In genomic region chr2:97699765-97700444, GRCh38 we compare ENCODE assay signal across 8 cellular contexts. TPM values are rescaled to one million over a fixed set of nuclear protein-coding genes. Genes with fewer than 3 reads are reported as not detected.
DNase-seq lines count a peak whose midpoint lies in the region; ATAC-seq, FAIRE-seq and TF ChIP-seq lines count a peak whose summit lies in the region.

No MANE protein-coding gene starts in this region.

- intact Hi-C loops in adrenal gland (cut with DNase I) (loop anchor here (5.0 to 10.0 kb wide), 2 partner anchors 105 to 687 kb away; no protein-coding TSS in a partner anchor), sciatic nerve (cut with DNase I) (loop anchor here (10.0 kb wide), 2 partner anchors 105 to 1635 kb away; no protein-coding TSS in a partner anchor)

- H3K9me3 ChIP-seq in A549 (no peaks in the 10 kb centered on the region), adrenal gland (replicated peaks in 1 of 3) (no peaks in the 10 kb centered on the region), right atrium auricular region (no peaks in the 10 kb centered on the region)

- TF ChIP-seq EP300 in A549 (IDR thresholded peaks at IDR 0.05): no peak

- peak; percentile 29 to 54; a peak in 4 of 5 replicates for TF ChIP-seq RAD21 in A549 (conservative IDR thresholded peaks at IDR 0.05 in 1 of 2, IDR thresholded peaks at IDR 0.05 in 1 of 2)

- WGBS in A549 (ENCODE audit: missing lambda C conversion rate): 26% methylated on average over 11 of the region's 11 CpGs
- 48 to 68% (median 62%) methylated on average over 11 of the region's 11 CpGs for WGBS in adrenal gland, 4 donors

- H3K36me3 ChIP-seq in adrenal gland (replicated peaks in 1 of 2) (no peaks in the 10 kb centered on the region), right atrium auricular region (no peaks in the 10 kb centered on the region)

- CTCF ChIA-PET in A549 (lab: Yijun Ruan, JAX): interaction anchor here (0.6 to 8.6 kb wide), 30 partner anchors 11 to 1632 kb away, joined by 3 to 133 read pairs (median 4); partner anchors contain the start of genes ACTR1B, C2orf92 and ZAP70

- H3K4me1 ChIP-seq in A549 (no peaks in the 10 kb centered on the region), adrenal gland (replicated peaks in 1 of 2) (no peaks in the 10 kb centered on the region), right atrium auricular region (no peaks in the 10 kb centered on the region)

- POLR2A ChIA-PET in A549 (lab: Yijun Ruan, JAX): interaction anchor here (3.0 kb wide), 1 partner anchor 109 kb away, joined by 16 read pairs; no protein-coding TSS in a partner anchor

- DNase-seq in A549 (ENCODE audit: low read depth in 1 of 2, low spot score in 1 of 2) (peak; percentile 26 to 60), GM13976 (ENCODE audit: low spot score) (peak; percentile 71), NCI-H128 (lab: John Stamatoyannopoulos, UW; ENCODE audit: unreplicated experiment) (peak; percentile 50), adrenal gland (peak; percentile 43 to 77 (median 58)), right atrium auricular region (ENCODE audit: low spot score) (no peak), sciatic nerve (ENCODE audit: low spot score) (no peak)

- no peaks in the 10 kb centered on the region for H3K27me3 ChIP-seq in adrenal gland
- no peaks in the 10 kb centered on the region for H3K27me3 ChIP-seq in right atrium auricular region

- peak; percentile 46 for TF ChIP-seq CTCF in A549 (IDR thresholded peaks at IDR 0.05)
- peak; percentile 63 for TF ChIP-seq CTCF in GM13976 (IDR thresholded peaks at IDR 0.05; ENCODE audit: borderline replicate concordance, control extremely low read depth, extremely low read depth, insufficient read depth, missing control alignments)
- peak; percentile 26 to 66 (median 54) for TF ChIP-seq CTCF in adrenal gland (IDR thresholded peaks at IDR 0.05)
- TF ChIP-seq CTCF in right atrium auricular region (IDR thresholded peaks at IDR 0.05): peak; percentile 34 to 70

- in situ Hi-C loops in GM13976 (cut with MboI; ENCODE audit: low sequenced_read_pairs, unreplicated experiment): loop anchor here (10.0 to 25.0 kb wide), 2 partner anchors 685 to 1638 kb away; no protein-coding TSS in a partner anchor

- H3K4me2 ChIP-seq in A549: no peak overlapping the region

- H3K4me3 ChIP-seq in A549 (no peak overlapping the region), adrenal gland (no peak overlapping the region), right atrium auricular region (no peak overlapping the region)

- ATAC-seq in A549 (peak; percentile 87 to 93), SK-N-SH treated with all-trans-retinoic acid at 6 μM for 48 hours (peak; percentile 93), sciatic nerve (peak; percentile 52), GM19467 (IDR thresholded peaks at IDR 0.05; ENCODE audit: unreplicated experiment) (no peak)

- H3K27ac ChIP-seq in A549 (no peak overlapping the region), adrenal gland (no peak overlapping the region), right atrium auricular region (no peak overlapping the region)

- TF ChIP-seq POLR2A in A549 (IDR thresholded peaks at IDR 0.05; ENCODE audit: low read length) (no peak), adrenal gland (IDR thresholded peaks at IDR 0.05) (no peak)

- no peak for FAIRE-seq in A549 (lab: Jason Lieb, UNC)

TF ChIP-seq in A549, 52 proteins besides CTCF, POLR2A, EP300 and RAD21:
- TF ChIP-seq NR3C1 (IDR thresholded peaks at IDR 0.05) (no peak), SMC3 (IDR thresholded peaks at IDR 0.05) (peak; percentile 51), MAX (IDR thresholded peaks at IDR 0.05) (peak; percentile 82), FOSB (CRISPR knock-in tag; IDR thresholded peaks at IDR 0.05) (no peak), MYC (IDR thresholded peaks at IDR 0.05; ENCODE audit: borderline replicate concordance, low read length) (no peak), HES2 (IDR thresholded peaks at IDR 0.05) (no peak)
- TF ChIP-seq, protein P1, sequence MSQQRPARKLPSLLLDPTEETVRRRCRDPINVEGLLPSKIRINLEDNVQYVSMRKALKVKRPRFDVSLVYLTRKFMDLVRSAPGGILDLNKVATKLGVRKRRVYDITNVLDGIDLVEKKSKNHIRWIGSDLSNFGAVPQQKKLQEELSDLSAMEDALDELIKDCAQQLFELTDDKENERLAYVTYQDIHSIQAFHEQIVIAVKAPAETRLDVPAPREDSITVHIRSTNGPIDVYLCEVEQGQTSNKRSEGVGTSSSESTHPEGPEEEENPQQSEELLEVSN (IDR thresholded peaks at IDR 0.05; ENCODE audit: borderline replicate concordance, low read depth): peak; percentile 40; the same call in 1 of the 2 replicates

TF ChIP-seq in SK-N-SH treated with all-trans-retinoic acid at 6 μM for 48 hours, 23 proteins besides CTCF, POLR2A, EP300 and RAD21 (continues in another document):
- no peak for TF ChIP-seq ZNF8 (CRISPR knock-in tag; IDR thresholded peaks at IDR 0.05)
- TF ChIP-seq PPARA (CRISPR knock-in tag; IDR thresholded peaks at IDR 0.05; ENCODE audit: borderline replicate concordance): no peak
- no peak for TF ChIP-seq TOX (CRISPR knock-in tag; IDR thresholded peaks at IDR 0.05; ENCODE audit: borderline replicate concordance)
- no peak for TF ChIP-seq RARB (CRISPR knock-in tag; IDR thresholded peaks at IDR 0.05)
- TF ChIP-seq ESRRG (CRISPR knock-in tag; IDR thresholded peaks at IDR 0.05): no peak
- no peak for TF ChIP-seq TCF4 (CRISPR knock-in tag; IDR thresholded peaks at IDR 0.05; ENCODE audit: borderline replicate concordance)
- TF ChIP-seq PATZ1 (CRISPR knock-in tag; IDR thresholded peaks at IDR 0.05; ENCODE audit: borderline replicate concordance): no peak
- TF ChIP-seq ZFP3 (CRISPR knock-in tag; IDR thresholded peaks at IDR 0.05): no peak

RNA-seq across cellular contexts. Expression of gene ZAP70, which starts 13.5 kb away (rescaled TPM):
- 0.04 TPM in 1 of 2 replicates, not detected in the other for polyA plus RNA-seq in A549 (2011; rRNA removed)
- polyA plus RNA-seq in A549 (2012; cell fraction: cytosol; rRNA removed): 0.03 and 0.05 TPM in 2 replicates
- 0.50 and 0.70 TPM in 2 replicates for polyA plus RNA-seq in A549 (2012; cell fraction: nucleus; rRNA removed)
- polyA plus RNA-seq in A549 (2017; fragmentation: RNase III; extraction: RNeasy Plus Mini Kit Qiagen cat#74134 plus additional on column Dnase treatment): 0.08 to 0.10 TPM (median 0.09 TPM) in 3 replicates
- not detected in 2 replicates for polyA minus RNA-seq in A549 (2011; rRNA and poly(A)+ RNA removed)
- 1 to 10 TPM; 1.1 to 8.1 (median 2.5) TPM for total RNA-seq in adrenal gland
- 1 to 10 TPM in 2 of 3 donors, under 1 TPM in 1; 0.62 to 8.3 (median 5.9) TPM for polyA plus RNA-seq in adrenal gland
- 1 to 10 TPM in 1 of 2 donors, under 1 TPM in 1; 0.86 to 1.4 TPM for total RNA-seq in right atrium auricular region
- 4.5 TPM for total RNA-seq in sciatic nerve

RNA-seq across cellular contexts. Expression of gene C2orf92, which starts 30.4 kb away (rescaled TPM):
- 2.3 and 2.7 TPM in 2 replicates for polyA plus RNA-seq in A549 (2011; rRNA removed)
- polyA plus RNA-seq in A549 (2012; cell fraction: cytosol; rRNA removed): 0.52 and 0.53 TPM in 2 replicates
- polyA plus RNA-seq in A549 (2012; cell fraction: nucleus; rRNA removed): 3.0 and 4.8 TPM in 2 replicates
- polyA plus RNA-seq in A549 (2017; fragmentation: RNase III; extraction: RNeasy Plus Mini Kit Qiagen cat#74134 plus additional on column Dnase treatment): 1.1 to 1.9 TPM (median 1.8 TPM) in 3 replicates
- polyA minus RNA-seq in A549 (2011; rRNA and poly(A)+ RNA removed): 2.1 and 3.3 TPM in 2 replicates
- total RNA-seq in adrenal gland: 10 to 100 TPM in 1 of 8 donors, 1 to 10 TPM in 7; 1.2 to 29.3 (median 4.9) TPM
- polyA plus RNA-seq in adrenal gland: 10 to 100 TPM in 2 of 3 donors, 1 to 10 TPM in 1; 4.1 to 50.0 (median 21.8) TPM
- 1 to 10 TPM; 3.0 to 3.1 TPM for total RNA-seq in right atrium auricular region
- 17.7 TPM for total RNA-seq in sciatic nerve

RNA-seq across cellular contexts. Expression of gene ACTR1B, which starts 36.1 kb away (rescaled TPM):
- polyA plus RNA-seq in A549 (2011; rRNA removed) (24.7 and 30.0 TPM in 2 replicates), A549 (2017; fragmentation: RNase III; extraction: RNeasy Plus Mini Kit Qiagen cat#74134 plus additional on column Dnase treatment) (33.5 to 42.0 TPM (median 37.6 TPM) in 3 replicates), adrenal gland (100 to 1,000 TPM in 1 of 3 donors, 10 to 100 TPM in 2; 39.0 to 105 (median 88.6) TPM)
- polyA plus RNA-seq in A549 (2012; cell fraction: cytosol; rRNA removed): 43.3 and 54.6 TPM in 2 replicates
- 96.2 and 106 TPM in 2 replicates for polyA plus RNA-seq in A549 (2012; cell fraction: nucleus; rRNA removed)
- 42.7 and 43.5 TPM in 2 replicates for polyA minus RNA-seq in A549 (2011; rRNA and poly(A)+ RNA removed)
- total RNA-seq in adrenal gland (100 to 1,000 TPM in 5 of 8 donors, 10 to 100 TPM in 3; 72.1 to 130 (median 103) TPM), right atrium auricular region (10 to 100 TPM; 40.8 to 71.5 TPM), sciatic nerve (62.9 TPM)

RNA-seq across cellular contexts. Expression of gene COX5B, which starts 54.0 kb away (rescaled TPM):
- 332 and 343 TPM in 2 replicates for polyA plus RNA-seq in A549 (2011; rRNA removed)
- polyA plus RNA-seq in A549 (2012; cell fraction: cytosol; rRNA removed): 543 and 608 TPM in 2 replicates
- polyA plus RNA-seq in A549 (2012; cell fraction: nucleus; rRNA removed): 269 and 330 TPM in 2 replicates
- 341 to 372 TPM (median 353 TPM) in 3 replicates for polyA plus RNA-seq in A549 (2017; fragmentation: RNase III; extraction: RNeasy Plus Mini Kit Qiagen cat#74134 plus additional on column Dnase treatment)
- 32.8 and 39.3 TPM in 2 replicates for polyA minus RNA-seq in A549 (2011; rRNA and poly(A)+ RNA removed)
- total RNA-seq in adrenal gland: 1,000 to 10,000 TPM in 1 of 8 donors, 100 to 1,000 TPM in 7; 334 to 1,355 (median 387) TPM
- polyA plus RNA-seq in adrenal gland: 1,000 to 10,000 TPM in 2 of 3 donors, 100 to 1,000 TPM in 1; 198 to 1,683 (median 1,036) TPM
- total RNA-seq in right atrium auricular region: 1,000 to 10,000 TPM; 1,312 to 1,415 TPM
- total RNA-seq in sciatic nerve: 140 TPM

Comparison
In these comparisons a context has a peak if more than half of its experiments do, and no peak if none do; other contexts are left out.
1. DNase-seq: peak in A549 (2 of 2), GM13976 (single experiment), NCI-H128 (single experiment) and adrenal gland (7 of 7); none in right atrium auricular region (single experiment) and sciatic nerve (single experiment).
2. Peak in every context shown above with its lines, with median percentiles within 50 percentile points of each other: CTCF ChIP-seq.